ENCODE assay signal across 1 cellular context in genomic region chr7:14836571-14837189, GRCh38.
TF ChIP-seq lines count a peak whose summit lies in the region.

No MANE protein-coding gene starts in this region.

TF ChIP-seq in IMR-90, 13 proteins besides CTCF, POLR2A, EP300 and RAD21 (continued from another document):
- no peak for TF ChIP-seq ELK1 (IDR thresholded peaks at IDR 0.05; ENCODE audit: borderline replicate concordance, low read depth, low read length)
- TF ChIP-seq CHD1 (IDR thresholded peaks at IDR 0.05; ENCODE audit: low read depth, low read length), result no peak
